In genomic region chr10:97502916-97503315, GRCh38 we compare ENCODE assay signal across 15 cellular contexts. TPM values are rescaled to one million over a fixed set of nuclear protein-coding genes. Genes with fewer than 3 reads are reported as not detected.
DNase-seq lines count a peak whose midpoint lies in the region; ATAC-seq, FAIRE-seq and TF ChIP-seq lines count a peak whose summit lies in the region.
"Had no signal": no experiment of that assay in that cellular context is flagged by ENCODE, and none has a peak within 500 bp of the region (broad histone marks: within the 10 kb centered on the region; RNA-seq: fewer than 3 reads in every experiment).

No MANE protein-coding gene starts in this region.

- DNase-seq in left ventricle myocardium inferior (no peak), Right ventricle myocardium inferior (ENCODE audit: missing footprints) (no peak), K562 (ENCODE audit: extremely low read depth in 1 of 4, low spot score in 3 of 4) (no peak), neural crest cell (ENCODE audit: low read depth, low spot score) (no peak), NCI-H526 treated with DMSO at 0.1 percent for 48 hours (lab: John Stamatoyannopoulos, UW) (no peak)
- DNase-seq: Calu3; CD8-positive, alpha-beta T cell; DMS79 treated with DMSO at 0.1 percent for 48 hours; GOT3; H7 had no signal

- peak overlapping the region; percentile 67 for H3K27ac ChIP-seq in left ventricle myocardium inferior (replicated peaks)
- no peak overlapping the region for H3K27ac ChIP-seq in K562 (ENCODE audit: extremely low read depth, low read depth, low read length)
- H3K27ac ChIP-seq in skeletal muscle tissue (ENCODE audit: low read depth, low read length) = peak overlapping the region; percentile 28
- H3K27ac ChIP-seq: BLaER1 treated with 17β-estradiol and CSF1 and Interleukin-3, amounts not matched to agents 10 nM and 100 nM had no signal

- peak overlapping the region; percentile 38 for H3K4me3 Mint-ChIP-seq in neural crest cell
- H3K4me3 Mint-ChIP-seq: B cell; CD8-positive, alpha-beta T cell had no signal

- no peak for TF ChIP-seq EP300 in K562 (IDR thresholded peaks at IDR 0.05; ENCODE audit: low read length)

- H3K36me3 Mint-ChIP-seq in neural crest cell (ENCODE audit: low read depth) = no peaks in the 10 kb centered on the region

- H3K9ac ChIP-seq in K562 (ENCODE audit: insufficient read depth in 1 of 2, low read depth in 2 of 2, low read length in 2 of 2) (no peak overlapping the region), skeletal muscle tissue (ENCODE audit: low read depth in 1 of 3, low read length in 3 of 3) (no peak overlapping the region)
- H3K9ac ChIP-seq: BLaER1 treated with 17β-estradiol and CSF1 and Interleukin-3, amounts not matched to agents 10 nM and 100 nM had no signal

- peaks cover 31% of the 10 kb centered on the region for H3K27me3 Mint-ChIP-seq in neural crest cell (ENCODE audit: low read depth)

- no peak for ATAC-seq in Right ventricle myocardium inferior
- no peak for ATAC-seq in K562
- ATAC-seq in HG03460 (IDR thresholded peaks at IDR 0.05; ENCODE audit: unreplicated experiment) = no peak
- ATAC-seq: CD8-positive, alpha-beta T cell; HCT116 had no signal

- CTCF ChIA-PET in K562 (lab: Yijun Ruan, JAX; ENCODE audit: low intra/inter-chr PET ratio) = no interaction called here

- H3K79me2 ChIP-seq in K562 (ENCODE audit: control insufficient read depth, insufficient read depth, low read length) = peaks cover 3% of the 10 kb centered on the region

- H3K36me3 ChIP-seq in left ventricle myocardium inferior (no peaks in the 10 kb centered on the region), K562 (ENCODE audit: control insufficient read depth, insufficient read depth, low read length) (no peaks in the 10 kb centered on the region), skeletal muscle tissue (ENCODE audit: control insufficient read depth in 3 of 3, insufficient read depth in 3 of 3, low read length in 3 of 3) (no peaks in the 10 kb centered on the region)
- H3K36me3 ChIP-seq: BLaER1 treated with 17β-estradiol and CSF1 and Interleukin-3, amounts not matched to agents 10 nM and 100 nM had no signal

- no peak overlapping the region for H2AFZ ChIP-seq in K562 (ENCODE audit: low read depth, low read length)

- intact Hi-C loops in left ventricle myocardium inferior (cut with micrococcal nuclease) (no loop called here), Right ventricle myocardium inferior (cut with DNase I) (no loop called here), K562 (cut with micrococcal nuclease) (no loop called here)

- H3K27ac Mint-ChIP-seq in neural crest cell (ENCODE audit: unreplicated experiment) = no peak overlapping the region
- H3K27ac Mint-ChIP-seq: B cell; CD8-positive, alpha-beta T cell had no signal

- no peak for TF ChIP-seq RAD21 in K562 (CRISPR knock-in tag; conservative IDR thresholded peaks at IDR 0.05 in 1 of 2, IDR thresholded peaks at IDR 0.05 in 1 of 2)

- H3K9me1 ChIP-seq in K562 (ENCODE audit: control insufficient read depth, insufficient read depth, low read length) = no peaks in the 10 kb centered on the region

- H3K9me3 ChIP-seq in left ventricle myocardium inferior (replicated peaks) = no peaks in the 10 kb centered on the region
- H3K9me3 ChIP-seq in K562 (replicated peaks; ENCODE audit: control insufficient read depth, insufficient read depth, low read depth, low read length) = no peaks in the 10 kb centered on the region
- no peaks in the 10 kb centered on the region for H3K9me3 ChIP-seq in skeletal muscle tissue (ENCODE audit: control insufficient read depth in 3 of 3, low read length in 3 of 3)

- H3K4me3 ChIP-seq in left ventricle myocardium inferior (no peak overlapping the region), K562 (no peak overlapping the region), skeletal muscle tissue (ENCODE audit: low read length in 3 of 3) (peak overlapping the region in 1 of 3 donors; percentile 9)
- H3K4me3 ChIP-seq: BLaER1 treated with 17β-estradiol and CSF1 and Interleukin-3, amounts not matched to agents 10 nM and 100 nM had no signal

- H3K27me3 ChIP-seq in left ventricle myocardium inferior (ENCODE audit: low read depth) (no peaks in the 10 kb centered on the region), K562 (ENCODE audit: control insufficient read depth in 2 of 2, insufficient read depth in 2 of 2, low read length in 2 of 2) (peaks cover 6 to 26% of the 10 kb centered on the region in 2 experiments; a peak in 3 of 5 replicates), skeletal muscle tissue (ENCODE audit: control insufficient read depth in 3 of 3, insufficient read depth in 3 of 3, low read length in 3 of 3) (no peaks in the 10 kb centered on the region)

- no peak overlapping the region for H3K4me2 ChIP-seq in K562 (ENCODE audit: insufficient read depth, low read length)

- BruUV-seq in K562 (replicated peaks; lab: Mats Ljungman, UMichigan) = no TSS peak

- no peak for TF ChIP-seq POLR2A in K562 (conservative IDR thresholded peaks at IDR 0.05)

- WGBS in K562 (ENCODE audit: insufficient coverage, low coverage, missing lambda C conversion rate) = 14% methylated on average over 6 of the region's 6 CpGs

- H3K4me1 Mint-ChIP-seq in neural crest cell = peaks cover 13% of the 10 kb centered on the region

- POLR2A ChIA-PET in K562 (lab: Yijun Ruan, JAX) = no interaction called here

- peaks cover 6% of the 10 kb centered on the region; the same call in 1 of the 2 replicates for H4K20me1 ChIP-seq in K562 (replicated peaks; ENCODE audit: control insufficient read depth, insufficient read depth, low read length)

- H3K9me3 Mint-ChIP-seq in neural crest cell = no peaks in the 10 kb centered on the region
- H3K9me3 Mint-ChIP-seq: CD8-positive, alpha-beta T cell had no signal

- in situ Hi-C loops in K562 (cut with MboI) = no loop called here

- FAIRE-seq in K562 (lab: Jason Lieb, UNC) = no peak

- peaks cover 67% of the 10 kb centered on the region for H3K4me1 ChIP-seq in left ventricle myocardium inferior
- H3K4me1 ChIP-seq in K562 (replicated peaks in 1 of 2; ENCODE audit: control insufficient read depth in 2 of 2, insufficient read depth in 2 of 2, low read length in 2 of 2) = peaks cover 0 to 17% of the 10 kb centered on the region in 2 experiments; a peak in 3 of 5 replicates
- H3K4me1 ChIP-seq in skeletal muscle tissue (ENCODE audit: control insufficient read depth in 3 of 3, insufficient read depth in 3 of 3, low read length in 3 of 3) = peaks cover 19 to 43% (median 28%) of the 10 kb centered on the region in 3 donors

- TF ChIP-seq CTCF in left ventricle myocardium inferior (IDR thresholded peaks at IDR 0.05; ENCODE audit: borderline replicate concordance) = no peak
- TF ChIP-seq CTCF in K562 (IDR thresholded peaks at IDR 0.05 in 2 of 3, conservative IDR thresholded peaks at IDR 0.05 in 1 of 3; ENCODE audit: insufficient read depth in 2 of 3, low read depth in 1 of 3, low read length in 3 of 3) = no peak
- no peak for TF ChIP-seq CTCF in neural crest cell (conservative IDR thresholded peaks at IDR 0.05)

RNA-seq across cellular contexts. Expression of gene UBTD1, which starts 4.2 kb away (rescaled TPM):
- total RNA-seq in left ventricle myocardium inferior (17.1 TPM), Right ventricle myocardium inferior (26.6 TPM), K562 (2014; rRNA removed) (1.1 and 2.2 TPM in 2 replicates), K562 (2014; rRNA removed; fragmentation: Illumina TruSeq; extraction: Trizol) (0.11 and 0.13 TPM in 2 replicates), K562 (2015; rRNA removed; fragmentation: Illumina TruSeq; extraction: Trizol) (0.75 and 1.0 TPM in 2 replicates), K562 (2021) (1.3 and 2.2 TPM in 2 replicates), neural crest cell (6.5 and 8.7 TPM in 2 replicates), skeletal muscle tissue (8.4 TPM)
- total RNA-seq in K562 (2011; cell fraction: chromatin; rRNA removed; ENCODE audit: low replicate concordance) = 0.56 TPM in 1 of 2 replicates, not detected in the other
- total RNA-seq in K562 (2011; cell fraction: nucleolus; rRNA removed) = 0.67 and 0.79 TPM in 2 replicates
- 0.46 and 0.51 TPM in 2 replicates for total RNA-seq in K562 (2011; cell fraction: nucleoplasm; rRNA removed)
- polyA plus RNA-seq in K562 (2011; rRNA removed) (0.61 and 1.0 TPM in 2 replicates), K562 (2014; fragmentation: Illumina TruSeq; extraction: Trizol) (0.52 and 0.91 TPM in 2 replicates), K562 (2014; fragmentation: Nextera tagmentation; extraction: Ambion mirVana) (under 1 TPM in 1 of 2 experiments, not detected in 1; 0.08 TPM), K562 (2014; rRNA removed) (0.92 and 1.6 TPM in 2 replicates)
- 1.5 and 3.4 TPM in 2 replicates for polyA plus RNA-seq in K562 (2011; cell fraction: cytosol; rRNA removed)
- polyA plus RNA-seq in K562 (2011; cell fraction: nucleus; rRNA removed) = 0.81 and 1.5 TPM in 2 replicates
- polyA plus RNA-seq in K562 (2012) = 1.6 and 2.6 TPM in 2 replicates
- 0.30 and 0.49 TPM in 2 replicates for polyA minus RNA-seq in K562 (2011; rRNA and poly(A)+ RNA removed)
- polyA minus RNA-seq in K562 (2011; cell fraction: cytosol; rRNA and poly(A)+ RNA removed) = 0.73 and 1.1 TPM in 2 replicates
- 0.27 and 0.44 TPM in 2 replicates for polyA minus RNA-seq in K562 (2011; cell fraction: nucleus; rRNA and poly(A)+ RNA removed)

RNA-seq across cellular contexts. Expression of gene MMS19, which starts 4.7 kb away (rescaled TPM):
- total RNA-seq in left ventricle myocardium inferior = 42.7 TPM
- total RNA-seq in Right ventricle myocardium inferior = 37.7 TPM
- total RNA-seq in K562 (2011; cell fraction: chromatin; rRNA removed; ENCODE audit: low replicate concordance) = 168 and 315 TPM in 2 replicates
- total RNA-seq in K562 (2011; cell fraction: nucleolus; rRNA removed) = 168 and 191 TPM in 2 replicates
- 147 and 149 TPM in 2 replicates for total RNA-seq in K562 (2011; cell fraction: nucleoplasm; rRNA removed)
- 68.9 and 74.1 TPM in 2 replicates for total RNA-seq in K562 (2014; rRNA removed)
- total RNA-seq in K562 (2014; rRNA removed; fragmentation: Illumina TruSeq; extraction: Trizol) = 51.3 and 60.4 TPM in 2 replicates
- 52.8 and 56.3 TPM in 2 replicates for total RNA-seq in K562 (2015; rRNA removed; fragmentation: Illumina TruSeq; extraction: Trizol)
- total RNA-seq in K562 (2021) = 70.6 and 75.6 TPM in 2 replicates
- 110 and 113 TPM in 2 replicates for polyA plus RNA-seq in K562 (2011; rRNA removed)
- polyA plus RNA-seq in K562 (2011; cell fraction: cytosol; rRNA removed) = 113 and 145 TPM in 2 replicates
- polyA plus RNA-seq in K562 (2011; cell fraction: nucleus; rRNA removed) = 256 and 261 TPM in 2 replicates
- 42.5 and 45.3 TPM in 2 replicates for polyA plus RNA-seq in K562 (2012)
- polyA plus RNA-seq in K562 (2014; fragmentation: Illumina TruSeq; extraction: Trizol) = 61.1 and 62.1 TPM in 2 replicates
- 10 to 100 TPM; 40.1 to 62.9 TPM for polyA plus RNA-seq in K562 (2014; fragmentation: Nextera tagmentation; extraction: Ambion mirVana)
- 71.7 and 74.6 TPM in 2 replicates for polyA plus RNA-seq in K562 (2014; rRNA removed)
- 119 and 129 TPM in 2 replicates for polyA minus RNA-seq in K562 (2011; rRNA and poly(A)+ RNA removed)
- 48.5 and 68.5 TPM in 2 replicates for polyA minus RNA-seq in K562 (2011; cell fraction: cytosol; rRNA and poly(A)+ RNA removed)
- polyA minus RNA-seq in K562 (2011; cell fraction: nucleus; rRNA and poly(A)+ RNA removed) = 67.3 and 95.6 TPM in 2 replicates
- total RNA-seq in neural crest cell = 86.4 and 88.7 TPM in 2 replicates
- 47.0 TPM for total RNA-seq in skeletal muscle tissue

RNA-seq across cellular contexts. Expression of gene ZDHHC16, which starts 56.9 kb away (rescaled TPM):
- total RNA-seq in left ventricle myocardium inferior (17.8 TPM), Right ventricle myocardium inferior (19.1 TPM), K562 (2014; rRNA removed) (13.1 and 19.5 TPM in 2 replicates), K562 (2014; rRNA removed; fragmentation: Illumina TruSeq; extraction: Trizol) (21.1 and 21.7 TPM in 2 replicates), K562 (2015; rRNA removed; fragmentation: Illumina TruSeq; extraction: Trizol) (22.4 and 22.9 TPM in 2 replicates), K562 (2021) (21.3 and 21.4 TPM in 2 replicates), neural crest cell (58.1 and 58.2 TPM in 2 replicates), skeletal muscle tissue (32.4 TPM)
- 44.6 and 82.7 TPM in 2 replicates for total RNA-seq in K562 (2011; cell fraction: chromatin; rRNA removed; ENCODE audit: low replicate concordance)
- total RNA-seq in K562 (2011; cell fraction: nucleolus; rRNA removed) = 61.3 and 65.7 TPM in 2 replicates
- 79.0 and 86.9 TPM in 2 replicates for total RNA-seq in K562 (2011; cell fraction: nucleoplasm; rRNA removed)
- polyA plus RNA-seq in K562 (2011; rRNA removed) (29.4 and 30.9 TPM in 2 replicates), K562 (2014; fragmentation: Illumina TruSeq; extraction: Trizol) (31.7 and 33.8 TPM in 2 replicates), K562 (2014; fragmentation: Nextera tagmentation; extraction: Ambion mirVana) (10 to 100 TPM; 12.5 to 14.2 TPM), K562 (2014; rRNA removed) (18.6 and 22.9 TPM in 2 replicates)
- polyA plus RNA-seq in K562 (2011; cell fraction: cytosol; rRNA removed) = 47.2 and 64.5 TPM in 2 replicates
- polyA plus RNA-seq in K562 (2011; cell fraction: nucleus; rRNA removed) = 58.5 and 58.8 TPM in 2 replicates
- 14.2 and 15.7 TPM in 2 replicates for polyA plus RNA-seq in K562 (2012)
- 39.0 and 49.8 TPM in 2 replicates for polyA minus RNA-seq in K562 (2011; rRNA and poly(A)+ RNA removed)
- 14.3 and 20.3 TPM in 2 replicates for polyA minus RNA-seq in K562 (2011; cell fraction: cytosol; rRNA and poly(A)+ RNA removed)
- polyA minus RNA-seq in K562 (2011; cell fraction: nucleus; rRNA and poly(A)+ RNA removed) = 17.0 and 26.9 TPM in 2 replicates

RNA-seq across cellular contexts. Expression of gene EXOSC1, which starts 57.1 kb away (rescaled TPM):
- 14.9 TPM for total RNA-seq in left ventricle myocardium inferior
- total RNA-seq in Right ventricle myocardium inferior = 18.2 TPM
- 20.2 and 33.3 TPM in 2 replicates for total RNA-seq in K562 (2011; cell fraction: chromatin; rRNA removed; ENCODE audit: low replicate concordance)
- 15.0 and 19.0 TPM in 2 replicates for total RNA-seq in K562 (2011; cell fraction: nucleolus; rRNA removed)
- 29.5 and 49.3 TPM in 2 replicates for total RNA-seq in K562 (2011; cell fraction: nucleoplasm; rRNA removed)
- 46.8 and 47.2 TPM in 2 replicates for total RNA-seq in K562 (2014; rRNA removed)
- total RNA-seq in K562 (2014; rRNA removed; fragmentation: Illumina TruSeq; extraction: Trizol) = 52.1 and 53.4 TPM in 2 replicates
- total RNA-seq in K562 (2015; rRNA removed; fragmentation: Illumina TruSeq; extraction: Trizol) = 51.0 and 52.2 TPM in 2 replicates
- total RNA-seq in K562 (2021) = 44.3 and 44.9 TPM in 2 replicates
- polyA plus RNA-seq in K562 (2011; rRNA removed) = 61.0 and 69.7 TPM in 2 replicates
- 62.6 and 63.5 TPM in 2 replicates for polyA plus RNA-seq in K562 (2011; cell fraction: cytosol; rRNA removed)
- 27.5 and 30.1 TPM in 2 replicates for polyA plus RNA-seq in K562 (2011; cell fraction: nucleus; rRNA removed)
- 55.4 and 63.8 TPM in 2 replicates for polyA plus RNA-seq in K562 (2012)
- 68.3 and 82.3 TPM in 2 replicates for polyA plus RNA-seq in K562 (2014; fragmentation: Illumina TruSeq; extraction: Trizol)
- 100 to 1,000 TPM; 112 to 117 TPM for polyA plus RNA-seq in K562 (2014; fragmentation: Nextera tagmentation; extraction: Ambion mirVana)
- 65.1 and 67.0 TPM in 2 replicates for polyA plus RNA-seq in K562 (2014; rRNA removed)
- 30.4 and 33.7 TPM in 2 replicates for polyA minus RNA-seq in K562 (2011; rRNA and poly(A)+ RNA removed)
- 11.4 and 14.8 TPM in 2 replicates for polyA minus RNA-seq in K562 (2011; cell fraction: cytosol; rRNA and poly(A)+ RNA removed)
- 8.6 and 13.6 TPM in 2 replicates for polyA minus RNA-seq in K562 (2011; cell fraction: nucleus; rRNA and poly(A)+ RNA removed)
- total RNA-seq in neural crest cell = 40.3 and 41.8 TPM in 2 replicates
- 27.1 TPM for total RNA-seq in skeletal muscle tissue
